1 cellular context compared by ENCODE assay signal in genomic region chr2:152544626-152545025, GRCh38.
TF ChIP-seq lines count a peak whose summit lies in the region.

No MANE protein-coding gene starts in this region.

TF ChIP-seq in SK-N-SH treated with all-trans-retinoic acid at 6 μM for 48 hours, 23 proteins besides CTCF, POLR2A, EP300 and RAD21 (continued from another document):
- no peak for TF ChIP-seq ZC3H10 (CRISPR knock-in tag; IDR thresholded peaks at IDR 0.05)
- no peak for TF ChIP-seq GLIS3 (CRISPR knock-in tag; IDR thresholded peaks at IDR 0.05)
- no peak for TF ChIP-seq ZNF70 (CRISPR knock-in tag; IDR thresholded peaks at IDR 0.05)
- TF ChIP-seq ZFP3 (CRISPR knock-in tag; IDR thresholded peaks at IDR 0.05), result no peak
- TF ChIP-seq TSHZ2 (CRISPR knock-in tag; IDR thresholded peaks at IDR 0.05), result no peak
- no peak for TF ChIP-seq CSRNP3 (CRISPR knock-in tag; IDR thresholded peaks at IDR 0.05)
- no peak for TF ChIP-seq ESRRG (CRISPR knock-in tag; IDR thresholded peaks at IDR 0.05)
- TF ChIP-seq ZNF565 (CRISPR knock-in tag; conservative IDR thresholded peaks at IDR 0.05; ENCODE audit: low read depth), result no peak
- TF ChIP-seq PPARA (CRISPR knock-in tag; IDR thresholded peaks at IDR 0.05; ENCODE audit: borderline replicate concordance), result no peak
- no peak for TF ChIP-seq SNAI2 (CRISPR knock-in tag; IDR thresholded peaks at IDR 0.05)
- no peak for TF ChIP-seq ISL1 (CRISPR knock-in tag; IDR thresholded peaks at IDR 0.05)
- TF ChIP-seq CREB5 (CRISPR knock-in tag; IDR thresholded peaks at IDR 0.05; ENCODE audit: low read depth), result no peak
- no peak for TF ChIP-seq OSR1 (CRISPR knock-in tag; IDR thresholded peaks at IDR 0.05)
